8 cellular contexts compared by ENCODE assay signal in the genomic region with DNA sequence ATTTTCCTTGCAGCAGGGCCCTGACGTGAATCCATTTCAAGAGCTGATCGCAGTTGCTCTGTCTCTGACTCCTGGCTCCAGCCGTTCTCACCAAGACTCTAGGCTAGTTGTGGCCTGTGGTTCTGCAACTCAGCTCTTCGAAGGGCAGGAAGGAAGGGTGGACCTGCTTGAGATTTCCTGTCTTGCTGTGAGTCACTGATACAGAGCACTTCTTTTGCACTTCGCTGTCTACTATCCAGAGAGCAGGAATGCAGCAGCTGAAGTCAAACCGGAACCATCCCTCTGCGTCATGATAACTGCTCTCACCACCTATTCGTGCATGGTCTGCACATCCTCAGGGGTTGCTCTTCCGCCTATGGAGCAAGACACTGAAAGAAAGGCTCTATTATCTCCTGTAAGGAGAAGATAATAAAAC. TPM values are rescaled to one million over a fixed set of nuclear protein-coding genes. Genes with fewer than 3 reads are reported as not detected.
DNase-seq lines count a peak whose midpoint lies in the region; ATAC-seq and TF ChIP-seq lines count a peak whose summit lies in the region.

No MANE protein-coding gene starts in this region.

- H3K4me1 ChIP-seq in Peyer's patch (peaks cover 0 to 12% (median 7%) of the 10 kb centered on the region in 4 donors), OCI-LY7 (ENCODE audit: insufficient read depth, low read length, poor library complexity, severe bottlenecking) (no peaks in the 10 kb centered on the region)

- peaks cover 13% of the 10 kb centered on the region for H3K36me3 Mint-ChIP-seq in activated T-helper 1 cell treated with anti-CD3 and anti-CD28 coated beads, Interleukin-12 subunit alpha, Interleukin-12 subunit beta, Interleukin-2, Interleukin-4 antibody, amounts not matched to agents 30 ng/mL and 10 ng/mL and 1 ng/mL, durations not matched to agents 14 hours and 24 hours and 36 hours (ENCODE audit: low read depth)

- intact Hi-C loops in activated T-helper 1 cell treated with anti-CD3 and anti-CD28 coated beads, Interleukin-12 subunit alpha, Interleukin-12 subunit beta, Interleukin-2, Interleukin-4 antibody, amounts not matched to agents 30 ng/mL and 10 ng/mL and 1 ng/mL, durations not matched to agents 14 hours and 24 hours and 36 hours (cut with micrococcal nuclease): loop anchor here (1.0 to 5.0 kb wide), 5 partner anchors 60 to 546 kb away; no protein-coding TSS in a partner anchor
- intact Hi-C loops in OCI-LY7 (cut with micrococcal nuclease; ENCODE audit: unreplicated experiment): no loop called here

- H3K79me2 ChIP-seq in OCI-LY7 (ENCODE audit: insufficient read depth, low read depth, low read length): no peaks in the 10 kb centered on the region

- CTCF ChIA-PET in OCI-LY7 (lab: Charles Lee; ENCODE audit: unreplicated experiment): no interaction called here

- no peak overlapping the region for H2AFZ ChIP-seq in OCI-LY7 (ENCODE audit: low read length)

- peak overlapping the region in 1 of 4 donors; percentile 9 for H3K4me3 ChIP-seq in Peyer's patch
- no peak overlapping the region for H3K4me3 ChIP-seq in OCI-LY7 (ENCODE audit: low read depth, low read length, poor library complexity, severe bottlenecking)

- no peaks in the 10 kb centered on the region for H3K9me2 ChIP-seq in OCI-LY7 (ENCODE audit: insufficient read depth, low read length)

- no peak overlapping the region for H3K4me2 ChIP-seq in OCI-LY7 (ENCODE audit: low read length)

- no TSS peak for BruUV-seq in OCI-LY7 (replicated peaks; lab: Mats Ljungman, UMichigan)

- no peaks in the 10 kb centered on the region for H3K27me3 ChIP-seq in Peyer's patch

- POLR2A ChIA-PET in OCI-LY7 (lab: Charles Lee): no interaction called here

- H3K36me3 ChIP-seq in Peyer's patch (no peaks in the 10 kb centered on the region), OCI-LY7 (ENCODE audit: insufficient read depth, low read length) (no peaks in the 10 kb centered on the region)

- no peaks in the 10 kb centered on the region for H3K9me3 Mint-ChIP-seq in activated T-helper 1 cell treated with anti-CD3 and anti-CD28 coated beads, Interleukin-12 subunit alpha, Interleukin-12 subunit beta, Interleukin-2, Interleukin-4 antibody, amounts not matched to agents 30 ng/mL and 10 ng/mL and 1 ng/mL, durations not matched to agents 14 hours and 24 hours and 36 hours

- peak overlapping the region; percentile 90 for H3K27ac Mint-ChIP-seq in activated T-helper 1 cell treated with anti-CD3 and anti-CD28 coated beads, Interleukin-12 subunit alpha, Interleukin-12 subunit beta, Interleukin-2, Interleukin-4 antibody, amounts not matched to agents 30 ng/mL and 10 ng/mL and 1 ng/mL, durations not matched to agents 14 hours and 24 hours and 36 hours

- no peaks in the 10 kb centered on the region for H4K20me1 ChIP-seq in OCI-LY7 (ENCODE audit: insufficient read depth, low read length)

- H3K9me3 ChIP-seq in Peyer's patch (no peaks in the 10 kb centered on the region), OCI-LY7 (ENCODE audit: low read length) (no peaks in the 10 kb centered on the region)

- peaks cover 47% of the 10 kb centered on the region for H3K4me1 Mint-ChIP-seq in activated T-helper 1 cell treated with anti-CD3 and anti-CD28 coated beads, Interleukin-12 subunit alpha, Interleukin-12 subunit beta, Interleukin-2, Interleukin-4 antibody, amounts not matched to agents 30 ng/mL and 10 ng/mL and 1 ng/mL, durations not matched to agents 14 hours and 24 hours and 36 hours (ENCODE audit: low read depth)

- DNase-seq in GM13976 (ENCODE audit: low spot score) (peak; percentile 37), Peyer's patch (peak; percentile 53 to 83 (median 66)), globus pallidus (ENCODE audit: low spot score) (peak; percentile 63), renal cortical epithelial cell (ENCODE audit: low read depth) (peak; percentile 58), NCI-H1417 treated with DMSO at 0.1 percent for 48 hours (lab: John Stamatoyannopoulos, UW) (no peak), OCI-LY7 (ENCODE audit: low spot score) (no peak)
- peak; percentile 75 for DNase-seq in activated T-helper 1 cell treated with anti-CD3 and anti-CD28 coated beads, Interleukin-12 subunit alpha, Interleukin-12 subunit beta, Interleukin-2, Interleukin-4 antibody, amounts not matched to agents 30 ng/mL and 10 ng/mL and 1 ng/mL, durations not matched to agents 14 hours and 24 hours and 36 hours (ENCODE audit: low spot score)

- TF ChIP-seq POLR2A in Peyer's patch (IDR thresholded peaks at IDR 0.05): peak in 1 of 2 donors; percentile 35

- TF ChIP-seq CTCF in GM13976 (IDR thresholded peaks at IDR 0.05; ENCODE audit: borderline replicate concordance, control extremely low read depth, extremely low read depth, insufficient read depth, missing control alignments): no peak
- no peak for TF ChIP-seq CTCF in Peyer's patch (IDR thresholded peaks at IDR 0.05)
- no peak for TF ChIP-seq CTCF in OCI-LY7 (conservative IDR thresholded peaks at IDR 0.05; ENCODE audit: low read length)

- in situ Hi-C loops in GM13976 (cut with MboI; ENCODE audit: low sequenced_read_pairs, unreplicated experiment): no loop called here

- peak; percentile 98 for ATAC-seq in HG02884 (IDR thresholded peaks at IDR 0.05; ENCODE audit: unreplicated experiment)

- peak overlapping the region; percentile 72 for H3K4me3 Mint-ChIP-seq in activated T-helper 1 cell treated with anti-CD3 and anti-CD28 coated beads, Interleukin-12 subunit alpha, Interleukin-12 subunit beta, Interleukin-2, Interleukin-4 antibody, amounts not matched to agents 30 ng/mL and 10 ng/mL and 1 ng/mL, durations not matched to agents 14 hours and 24 hours and 36 hours

- no peaks in the 10 kb centered on the region for H3K27me3 Mint-ChIP-seq in activated T-helper 1 cell treated with anti-CD3 and anti-CD28 coated beads, Interleukin-12 subunit alpha, Interleukin-12 subunit beta, Interleukin-2, Interleukin-4 antibody, amounts not matched to agents 30 ng/mL and 10 ng/mL and 1 ng/mL, durations not matched to agents 14 hours and 24 hours and 36 hours (ENCODE audit: insufficient read depth)

- H3K27ac ChIP-seq in Peyer's patch: peak overlapping the region in 3 of 4 donors; percentile 53 to 74 (median 67)
- no peak overlapping the region for H3K27ac ChIP-seq in OCI-LY7 (ENCODE audit: low read depth, low read length, poor library complexity, severe bottlenecking)

RNA-seq across cellular contexts. Expression of gene RAP2B, which starts 59.7 kb away (rescaled TPM):
- total RNA-seq in Peyer's patch: 10 to 100 TPM in 2 of 4 donors, 1 to 10 TPM in 2; 5.0 to 12.7 (median 10.1) TPM
- 15.4 and 16.0 TPM in 2 replicates for total RNA-seq in activated T-helper 1 cell treated with anti-CD3 and anti-CD28 coated beads, Interleukin-12 subunit alpha, Interleukin-12 subunit beta, Interleukin-2, Interleukin-4 antibody, amounts not matched to agents 30 ng/mL and 10 ng/mL and 1 ng/mL, durations not matched to agents 14 hours and 24 hours and 36 hours
- total RNA-seq in renal cortical epithelial cell: 16.0 and 53.5 TPM in 2 replicates
- total RNA-seq in OCI-LY7 (2014; rRNA removed; shearing (Covaris generic)): 11.3 and 12.2 TPM in 2 replicates
- 15.1 and 16.3 TPM in 2 replicates for total RNA-seq in OCI-LY7 (2022)

Comparison
In these comparisons a context has a peak if more than half of its experiments do, and no peak if none do; other contexts are left out.
1. DNase-seq: peak in GM13976 (single experiment), Peyer's patch (3 of 3), activated T-helper 1 cell treated with anti-CD3 and anti-CD28 coated beads, Interleukin-12 subunit alpha, Interleukin-12 subunit beta, Interleukin-2, Interleukin-4 antibody, amounts not matched to agents 30 ng/mL and 10 ng/mL and 1 ng/mL, durations not matched to agents 14 hours and 24 hours and 36 hours (single experiment), globus pallidus (single experiment) and renal cortical epithelial cell (single experiment); none in NCI-H1417 treated with DMSO at 0.1 percent for 48 hours (single experiment) and OCI-LY7 (single experiment).